In the genomic region with DNA sequence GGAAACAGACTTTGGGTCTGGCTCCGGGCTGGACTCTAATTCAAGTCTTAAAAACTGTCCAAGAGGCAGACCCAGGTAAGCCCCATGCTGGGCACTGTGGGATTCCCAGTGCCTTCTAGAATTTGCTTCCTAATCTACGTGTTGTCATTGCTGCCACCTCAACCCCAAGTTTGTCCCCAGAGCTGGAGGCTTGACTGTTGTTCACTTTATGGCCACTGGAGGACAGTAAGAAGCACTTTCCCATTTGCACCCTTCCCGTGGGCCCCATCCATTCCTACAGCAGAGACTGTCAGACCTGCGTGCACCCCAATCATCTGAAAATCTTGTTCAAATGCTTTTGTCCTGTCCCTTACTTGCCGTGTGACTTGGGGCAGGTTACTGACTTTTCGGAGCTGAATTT, we compare ENCODE assay signal across 11 cellular contexts. TPM values are rescaled to one million over a fixed set of nuclear protein-coding genes. Genes with fewer than 3 reads are reported as not detected.
DNase-seq lines count a peak whose midpoint lies in the region; ATAC-seq and TF ChIP-seq lines count a peak whose summit lies in the region.
"Had no signal": no experiment of that assay in that cellular context is flagged by ENCODE, and none has a peak within 500 bp of the region (broad histone marks: within the 10 kb centered on the region; RNA-seq: fewer than 3 reads in every experiment).

No MANE protein-coding gene starts in this region.

- WGBS in mammary epithelial cell (ENCODE audit: low coverage, missing lambda C conversion rate) = 89% methylated on average over 6 of the region's 6 CpGs

- no TSS peak for BruUV-seq in mammary epithelial cell (replicated peaks; lab: Mats Ljungman, UMichigan)

- peaks cover 10% of the 10 kb centered on the region for H3K4me1 Mint-ChIP-seq in osteocyte (ENCODE audit: unreplicated experiment)

- H3K4me1 ChIP-seq in mammary epithelial cell (ENCODE audit: insufficient read depth, low read length) = no peaks in the 10 kb centered on the region
- no peaks in the 10 kb centered on the region for H3K4me1 ChIP-seq in effector memory CD4-positive, alpha-beta T cell (ENCODE audit: control insufficient read depth, insufficient read depth, low read length, poor library complexity, severe bottlenecking)

- no peak overlapping the region for H2AFZ ChIP-seq in mammary epithelial cell (ENCODE audit: low read depth, low read length)

- intact Hi-C loops in mammary epithelial cell (cut with micrococcal nuclease) = no loop called here

- no peaks in the 10 kb centered on the region for H3K9me3 ChIP-seq in mammary epithelial cell (replicated peaks; ENCODE audit: insufficient read depth, low read length)
- H3K9me3 ChIP-seq in effector memory CD4-positive, alpha-beta T cell (ENCODE audit: control insufficient read depth, low read length) = no peaks in the 10 kb centered on the region

- H3K36me3 ChIP-seq in mammary epithelial cell (ENCODE audit: insufficient read depth, low read length) = no peaks in the 10 kb centered on the region
- H3K36me3 ChIP-seq in effector memory CD4-positive, alpha-beta T cell (ENCODE audit: control insufficient read depth, insufficient read depth, low read length) = no peaks in the 10 kb centered on the region

- peaks cover 19% of the 10 kb centered on the region for H3K27me3 Mint-ChIP-seq in osteocyte (ENCODE audit: unreplicated experiment)

- dilution Hi-C loops in mammary epithelial cell (cut with HindIII; ENCODE audit: low sequenced_read_pairs) = loop anchor here (5.0 kb wide), 1 partner anchor 61 kb away; no protein-coding TSS in a partner anchor

- H3K9ac ChIP-seq in mammary epithelial cell (ENCODE audit: insufficient read depth, low read length) = no peak overlapping the region

- peak; percentile 12 to 22 for TF ChIP-seq CTCF in mammary epithelial cell (conservative IDR thresholded peaks at IDR 0.05 in 1 of 2, IDR thresholded peaks at IDR 0.05 in 1 of 2; ENCODE audit: extremely low read depth in 1 of 2, insufficient read depth in 1 of 2, low read depth in 1 of 2, low read length in 2 of 2)
- TF ChIP-seq CTCF in osteocyte (IDR thresholded peaks at IDR 0.05) = peak; percentile 14

- no peak overlapping the region for H3K4me3 ChIP-seq in mammary epithelial cell (replicated peaks in 1 of 3; ENCODE audit: insufficient read depth in 1 of 3, low read depth in 2 of 3, low read length in 3 of 3)
- no peak overlapping the region for H3K4me3 ChIP-seq in effector memory CD4-positive, alpha-beta T cell (ENCODE audit: insufficient read depth, low read depth, low read length, poor library complexity, severe bottlenecking)

- no peaks in the 10 kb centered on the region for H3K36me3 Mint-ChIP-seq in osteocyte (ENCODE audit: unreplicated experiment)
- H3K36me3 Mint-ChIP-seq: brain had no signal

- CTCF ChIA-PET in mammary epithelial cell (lab: Charles Lee; ENCODE audit: low non-redundant PET) = no interaction called here

- H3K4me2 ChIP-seq in mammary epithelial cell (ENCODE audit: insufficient read depth, low read depth, low read length) = no peak overlapping the region

- ATAC-seq in HG02840 (IDR thresholded peaks at IDR 0.05; ENCODE audit: low FRiP score, unreplicated experiment) = no peak
- ATAC-seq: activated T-cell treated with anti-CD3 and anti-CD28 coated beads, Interleukin-2, amount 50 U/mL, for 4 hours had no signal

- no peaks in the 10 kb centered on the region for H3K79me2 ChIP-seq in mammary epithelial cell (ENCODE audit: insufficient read depth, low read length)

- no peaks in the 10 kb centered on the region for H3K9me3 Mint-ChIP-seq in osteocyte (ENCODE audit: unreplicated experiment)
- H3K9me3 Mint-ChIP-seq: activated T-cell treated with anti-CD3 and anti-CD28 coated beads, Interleukin-2, amount 50 U/mL, for 4 hours had no signal

- DNase-seq in DMS53 (lab: John Stamatoyannopoulos, UW) (peak; percentile 46), DMS53 treated with DMSO at 0.1 percent for 48 hours (lab: John Stamatoyannopoulos, UW; ENCODE audit: unreplicated experiment) (no peak), KBM-7 (peak; percentile 12), mammary epithelial cell (no peak), osteocyte (ENCODE audit: extremely low spot score, unreplicated experiment) (no peak), GM03348 (ENCODE audit: low spot score) (no peak)
- no peak for DNase-seq in effector memory CD4-positive, alpha-beta T cell
- DNase-seq: activated T-cell treated with anti-CD3 and anti-CD28 coated beads, Interleukin-2, amount 50 U/mL, for 4 hours; NCI-H510A had no signal

- no peak overlapping the region for H3K4me3 Mint-ChIP-seq in osteocyte (ENCODE audit: unreplicated experiment)
- H3K4me3 Mint-ChIP-seq: activated T-cell treated with anti-CD3 and anti-CD28 coated beads, Interleukin-2, amount 50 U/mL, for 4 hours; brain had no signal

- in situ Hi-C loops in KBM-7 (cut with MboI; ENCODE audit: low pct_unique_long_range_greater_than_20kb, low sequenced_read_pairs) = no loop called here
- in situ Hi-C loops in mammary epithelial cell (cut with MboI; ENCODE audit: low sequenced_read_pairs in 2 of 2) = no loop called here

- H3K27ac Mint-ChIP-seq in osteocyte (ENCODE audit: unreplicated experiment) = no peak overlapping the region
- H3K27ac Mint-ChIP-seq: brain had no signal

- H4K20me1 ChIP-seq in mammary epithelial cell (ENCODE audit: insufficient read depth, low read length) = no peaks in the 10 kb centered on the region

- H3K27me3 ChIP-seq in mammary epithelial cell (ENCODE audit: insufficient read depth, low read length) = peaks cover 2% of the 10 kb centered on the region
- no peaks in the 10 kb centered on the region for H3K27me3 ChIP-seq in effector memory CD4-positive, alpha-beta T cell (replicated peaks; ENCODE audit: control insufficient read depth, insufficient read depth, low read length, poor library complexity, severe bottlenecking)

- H3K27ac ChIP-seq in mammary epithelial cell (ENCODE audit: insufficient read depth, low read depth, low read length) = no peak overlapping the region
- H3K27ac ChIP-seq in effector memory CD4-positive, alpha-beta T cell (ENCODE audit: insufficient read depth, low read length, poor library complexity, severe bottlenecking) = no peak overlapping the region

RNA-seq across cellular contexts. Expression of gene VASH2, which starts 29.4 kb away (rescaled TPM):
- total RNA-seq in mammary epithelial cell = under 1 TPM in 1 of 2 donors, not detected in 1; 0.68 TPM
- polyA plus RNA-seq in mammary epithelial cell = 0.17 TPM
- not detected for polyA minus RNA-seq in mammary epithelial cell
- total RNA-seq in osteocyte = 3.3 and 3.7 TPM in 2 replicates

Comparison
In these comparisons a context has a peak if more than half of its experiments do, and no peak if none do; other contexts are left out.
1. DNase-seq: peak in DMS53 (single experiment) and KBM-7 (single experiment); none in DMS53 treated with DMSO at 0.1 percent for 48 hours (single experiment), mammary epithelial cell (single experiment), osteocyte (single experiment), GM03348 (single experiment) and effector memory CD4-positive, alpha-beta T cell (0 of 3).